Comparison of ENCODE assay signal across 17 cellular contexts in the genomic region with DNA sequence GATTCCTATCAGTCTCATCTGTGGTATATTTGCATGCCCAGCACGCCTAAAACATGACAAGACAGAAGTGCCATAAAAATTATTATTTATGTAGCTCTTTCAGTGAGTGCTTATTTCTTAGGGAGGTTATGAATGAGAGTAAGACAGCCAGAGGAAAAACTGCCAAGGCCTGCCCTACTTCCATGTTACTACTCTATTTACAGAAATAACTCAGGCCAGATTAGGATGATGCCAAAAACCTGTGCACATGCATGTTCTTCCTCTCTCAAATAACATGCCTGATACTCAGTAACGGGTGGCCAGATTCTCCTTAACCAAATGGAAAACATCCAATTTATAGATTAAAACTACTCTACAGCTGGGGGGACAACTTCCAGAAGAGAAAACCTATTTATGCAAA. TPM values are rescaled to one million over a fixed set of nuclear protein-coding genes. Genes with fewer than 3 reads are reported as not detected.
DNase-seq lines count a peak whose midpoint lies in the region; ATAC-seq and TF ChIP-seq lines count a peak whose summit lies in the region.
"Had no signal": no experiment of that assay in that cellular context is flagged by ENCODE, and none has a peak within 500 bp of the region (broad histone marks: within the 10 kb centered on the region; RNA-seq: fewer than 3 reads in every experiment).

No MANE protein-coding gene starts in this region.

- TF ChIP-seq CTCF in cardiac muscle cell (IDR thresholded peaks at IDR 0.05; ENCODE audit: low read depth, low read length) = no peak
- no peak for TF ChIP-seq CTCF in endodermal cell (conservative IDR thresholded peaks at IDR 0.05)

- DNase-seq in cardiac muscle cell (ENCODE audit: low read depth in 1 of 2, low spot score in 1 of 2) (no peak), right cardiac atrium (no peak), T-helper 17 cell (no peak), endodermal cell (no peak), DMS 273 (lab: John Stamatoyannopoulos, UW; ENCODE audit: unreplicated experiment) (no peak), anterior cingulate cortex (lab: John Stamatoyannopoulos, UW) (no peak)
- no peak for DNase-seq in activated naive CD4-positive, alpha-beta T cell treated with anti-CD3 and anti-CD28 coated beads for 36 hours
- DNase-seq: Caco-2, NCI-H1105 treated with DMSO at 0.1 percent for 48 hours, NCI-H1694 treated with DMSO at 0.1 percent for 48 hours, NCI-H510A, NCI-H82, PC-9, SJCRH30 had no signal

- H3K27ac ChIP-seq in cardiac muscle cell = peak overlapping the region; percentile 54
- H3K27ac ChIP-seq in right cardiac atrium (ENCODE audit: low read length) = no peak overlapping the region
- H3K27ac ChIP-seq in endodermal cell (ENCODE audit: low read depth, low read length) = no peak overlapping the region
- peak overlapping the region; percentile 50 for H3K27ac ChIP-seq in subcutaneous abdominal adipose tissue (ENCODE audit: low read depth, low read length)
- H3K27ac ChIP-seq: PC-9, SJCRH30 had no signal

- H3K9me3 Mint-ChIP-seq in endodermal cell = no peaks in the 10 kb centered on the region
- no peaks in the 10 kb centered on the region for H3K9me3 Mint-ChIP-seq in activated naive CD4-positive, alpha-beta T cell treated with anti-CD3 and anti-CD28 coated beads for 36 hours

- H3K4me3 Mint-ChIP-seq in T-helper 17 cell (peak overlapping the region; percentile 43), endodermal cell (no peak overlapping the region)
- no peak overlapping the region for H3K4me3 Mint-ChIP-seq in activated naive CD4-positive, alpha-beta T cell treated with anti-CD3 and anti-CD28 coated beads for 36 hours
- H3K4me3 Mint-ChIP-seq: B cell had no signal

- H3K9me3 ChIP-seq in cardiac muscle cell (ENCODE audit: low read depth) (no peaks in the 10 kb centered on the region), right cardiac atrium (ENCODE audit: control insufficient read depth, low read length) (no peaks in the 10 kb centered on the region), T-helper 17 cell (ENCODE audit: control insufficient read depth, low read length, poor library complexity, severe bottlenecking) (no peaks in the 10 kb centered on the region), endodermal cell (ENCODE audit: control insufficient read depth, low read length) (no peaks in the 10 kb centered on the region), subcutaneous abdominal adipose tissue (ENCODE audit: control insufficient read depth in 5 of 5, low read length in 5 of 5) (no peaks in the 10 kb centered on the region)
- H3K9me3 ChIP-seq: Caco-2, SJCRH30 had no signal

- H3K36me3 ChIP-seq in cardiac muscle cell = peaks cover 4% of the 10 kb centered on the region
- peaks cover 28% of the 10 kb centered on the region for H3K36me3 ChIP-seq in endodermal cell (ENCODE audit: control insufficient read depth, insufficient read depth, low read length)
- peaks cover 6 to 19% (median 14%) of the 10 kb centered on the region in 5 donors for H3K36me3 ChIP-seq in subcutaneous abdominal adipose tissue (ENCODE audit: control insufficient read depth in 5 of 5, insufficient read depth in 5 of 5, low read length in 5 of 5)

- H3K9ac ChIP-seq in endodermal cell (ENCODE audit: extremely low read depth, low read length, poor library complexity, severe bottlenecking) = no peak overlapping the region
- H3K9ac ChIP-seq in subcutaneous abdominal adipose tissue (ENCODE audit: low read length in 5 of 5) = no peak overlapping the region

- CTCF ChIA-PET in activated naive CD4-positive, alpha-beta T cell treated with anti-CD3 and anti-CD28 coated beads for 36 hours (lab: Charles Lee) = interaction anchor here (0.6 kb wide), 1 partner anchor 28 kb away, joined by 4 read pairs; no protein-coding TSS in a partner anchor

- WGBS in right cardiac atrium = 77% methylated on average over 2 of the region's 2 CpGs
- WGBS in endodermal cell (ENCODE audit: insufficient coverage in 1 of 2, insufficient read length in 1 of 2), 2 experiments = 94 to 100% methylated on average over 1 to 2 of the region's 2 CpGs

- H3K4me1 Mint-ChIP-seq in T-helper 17 cell (peaks cover 27% of the 10 kb centered on the region), endodermal cell (peaks cover 8% of the 10 kb centered on the region)
- H3K4me1 Mint-ChIP-seq in activated naive CD4-positive, alpha-beta T cell treated with anti-CD3 and anti-CD28 coated beads for 36 hours (ENCODE audit: low read depth) = peaks cover 14% of the 10 kb centered on the region

- H3K36me3 Mint-ChIP-seq in T-helper 17 cell (ENCODE audit: low read depth) (peaks cover 9% of the 10 kb centered on the region), endodermal cell (ENCODE audit: low read depth) (peaks cover 21% of the 10 kb centered on the region)
- peaks cover 20% of the 10 kb centered on the region for H3K36me3 Mint-ChIP-seq in activated naive CD4-positive, alpha-beta T cell treated with anti-CD3 and anti-CD28 coated beads for 36 hours (ENCODE audit: low read depth)

- ATAC-seq in right cardiac atrium (no peak), T-helper 17 cell (no peak)
- ATAC-seq: K562 had no signal

- H3K4me3 ChIP-seq in cardiac muscle cell (no peak overlapping the region), right cardiac atrium (ENCODE audit: low read length) (no peak overlapping the region), endodermal cell (ENCODE audit: low read length) (no peak overlapping the region), subcutaneous abdominal adipose tissue (ENCODE audit: low read depth in 1 of 5, low read length in 5 of 5) (no peak overlapping the region)
- H3K4me3 ChIP-seq: K562, PC-9, SJCRH30 had no signal

- intact Hi-C loops in right cardiac atrium (cut with DNase I) = no loop called here
- intact Hi-C loops in activated naive CD4-positive, alpha-beta T cell treated with anti-CD3 and anti-CD28 coated beads for 36 hours (cut with micrococcal nuclease) = no loop called here

- H3K27me3 ChIP-seq in cardiac muscle cell (no peaks in the 10 kb centered on the region), right cardiac atrium (ENCODE audit: control insufficient read depth, insufficient read depth) (no peaks in the 10 kb centered on the region), endodermal cell (ENCODE audit: control insufficient read depth, insufficient read depth, low read length, poor library complexity, severe bottlenecking) (no peaks in the 10 kb centered on the region), subcutaneous abdominal adipose tissue (ENCODE audit: control insufficient read depth in 5 of 5, insufficient read depth in 4 of 5, low read length in 5 of 5) (no peaks in the 10 kb centered on the region)
- H3K27me3 ChIP-seq: SJCRH30 had no signal

- H3K4me1 ChIP-seq in cardiac muscle cell (ENCODE audit: low read depth) (peaks cover 16% of the 10 kb centered on the region), right cardiac atrium (ENCODE audit: control insufficient read depth, insufficient read depth, low read length) (peaks cover 3% of the 10 kb centered on the region), endodermal cell (ENCODE audit: control insufficient read depth, insufficient read depth, low read length) (no peaks in the 10 kb centered on the region), subcutaneous abdominal adipose tissue (ENCODE audit: control insufficient read depth in 5 of 5, insufficient read depth in 5 of 5, low read length in 5 of 5) (peaks cover 0 to 15% (median 7%) of the 10 kb centered on the region in 5 donors)

- H3K27ac Mint-ChIP-seq in T-helper 17 cell = peak overlapping the region; percentile 2
- peak overlapping the region; percentile 52 for H3K27ac Mint-ChIP-seq in endodermal cell
- no peak overlapping the region for H3K27ac Mint-ChIP-seq in activated naive CD4-positive, alpha-beta T cell treated with anti-CD3 and anti-CD28 coated beads for 36 hours
- H3K27ac Mint-ChIP-seq: B cell had no signal

- no peaks in the 10 kb centered on the region for H3K27me3 Mint-ChIP-seq in T-helper 17 cell
- H3K27me3 Mint-ChIP-seq in endodermal cell (ENCODE audit: insufficient read depth) = no peaks in the 10 kb centered on the region
- no peaks in the 10 kb centered on the region for H3K27me3 Mint-ChIP-seq in activated naive CD4-positive, alpha-beta T cell treated with anti-CD3 and anti-CD28 coated beads for 36 hours (ENCODE audit: low read depth)
- H3K27me3 Mint-ChIP-seq: B cell had no signal

RNA-seq across cellular contexts. Expression of a gene that starts 45.7 kb away (rescaled TPM):
- total RNA-seq in cardiac muscle cell (42.7 and 55.9 TPM in 2 replicates), right cardiac atrium (100 to 1,000 TPM; 120 to 150 (median 134) TPM), T-helper 17 cell (10 to 100 TPM; 55.9 to 64.4 TPM), endodermal cell (10 to 100 TPM; 73.0 to 90.5 TPM)
- polyA plus RNA-seq in cardiac muscle cell (9.6 and 14.6 TPM in 2 replicates), right cardiac atrium (116 TPM)
- 38.0 TPM for polyA plus RNA-seq in endodermal cell (2013, experiment 1 of 2)
- polyA plus RNA-seq in endodermal cell (2013, experiment 2 of 2) = 36.6 TPM
- 10 to 100 TPM; 51.4 to 53.3 TPM for total RNA-seq in activated naive CD4-positive, alpha-beta T cell treated with anti-CD3 and anti-CD28 coated beads for 36 hours

Comparison
In these comparisons a context has a peak if more than half of its experiments do, and no peak if none do; other contexts are left out.
1. H3K27ac ChIP-seq: peak in cardiac muscle cell (single experiment) and subcutaneous abdominal adipose tissue (single experiment); none in right cardiac atrium (single experiment) and endodermal cell (single experiment).